9 cellular contexts compared by ENCODE assay signal in the genomic region with DNA sequence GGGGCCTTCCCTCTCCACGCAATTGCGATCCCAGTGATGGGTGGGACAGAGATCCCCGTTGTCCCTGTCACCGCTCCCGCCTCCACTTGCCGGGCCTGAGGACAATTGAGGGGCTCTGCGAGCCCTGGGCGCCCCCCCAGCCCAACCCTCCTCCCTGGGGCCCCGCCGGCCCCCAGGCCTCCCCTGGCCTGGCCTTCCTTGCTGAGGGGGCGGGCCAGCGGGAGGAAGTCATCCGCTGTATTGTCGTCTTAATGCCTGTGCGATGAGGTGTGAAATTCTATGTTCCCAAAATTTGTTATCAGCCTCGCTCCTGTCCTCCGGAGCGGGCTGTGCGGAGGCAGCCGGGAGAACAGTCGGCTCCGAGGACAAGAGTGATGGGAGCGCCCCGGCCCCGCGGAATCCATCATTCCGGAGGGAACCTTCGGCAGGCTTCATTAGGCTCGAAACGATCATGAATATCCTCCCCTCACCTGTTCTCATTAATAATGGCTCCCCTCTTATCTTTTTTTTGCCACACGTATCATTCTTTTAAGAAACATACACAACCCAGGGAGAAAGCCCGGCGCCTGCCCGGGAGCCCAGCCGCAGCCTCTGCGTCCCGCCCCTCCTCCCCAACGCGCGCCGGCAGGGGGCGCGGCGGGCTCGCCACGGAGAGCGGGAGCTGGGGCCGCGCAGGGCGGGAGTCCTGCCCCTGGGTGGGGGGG. TPM values are rescaled to one million over a fixed set of nuclear protein-coding genes. Genes with fewer than 3 reads are reported as not detected.
DNase-seq lines count a peak whose midpoint lies in the region; ATAC-seq and TF ChIP-seq lines count a peak whose summit lies in the region.
"Had no signal": no experiment of that assay in that cellular context is flagged by ENCODE, and none has a peak within 500 bp of the region (broad histone marks: within the 10 kb centered on the region; RNA-seq: fewer than 3 reads in every experiment).

No MANE protein-coding gene starts in this region.

- no peak overlapping the region for H3K27ac ChIP-seq in muscle layer of colon (ENCODE audit: low read depth, low read length)

- no peaks in the 10 kb centered on the region for H3K9me3 ChIP-seq in muscle layer of colon (ENCODE audit: low read length)

- H3K36me3 ChIP-seq in muscle layer of colon (ENCODE audit: insufficient read depth, low read length) = no peaks in the 10 kb centered on the region

- H3K27me3 ChIP-seq in muscle layer of colon (ENCODE audit: control insufficient read depth in 1 of 2, insufficient read depth in 2 of 2, low read length in 2 of 2) = peaks cover 0 to 7% of the 10 kb centered on the region in 2 donors

- H3K27me3 Mint-ChIP-seq in HFFc6 (ENCODE audit: insufficient read depth) = peaks cover 23% of the 10 kb centered on the region

- no peak for ATAC-seq in GM18867 (IDR thresholded peaks at IDR 0.05; ENCODE audit: unreplicated experiment)
- ATAC-seq in GM18498 (IDR thresholded peaks at IDR 0.05; ENCODE audit: unreplicated experiment) = no peak

- no peak overlapping the region for H3K27ac Mint-ChIP-seq in HFFc6

- peaks cover 3% of the 10 kb centered on the region for H3K4me1 ChIP-seq in muscle layer of colon (ENCODE audit: insufficient read depth, low read length)

- no peak overlapping the region for H3K9ac ChIP-seq in muscle layer of colon (ENCODE audit: low read length)

- DNase-seq in AG04449 (ENCODE audit: low read depth, low spot score) = no peak
- no peak for DNase-seq in HFFc6
- DNase-seq in ecto neural progenitor cell (ENCODE audit: low spot score) = peak; percentile 63
- no peak for DNase-seq in NCI-H1105 (lab: John Stamatoyannopoulos, UW)
- DNase-seq in GOT3 (lab: John Stamatoyannopoulos, UW) = no peak

- no peaks in the 10 kb centered on the region for H3K9me3 Mint-ChIP-seq in HFFc6

- POLR2A ChIA-PET in AG04449 (lab: Yijun Ruan, JAX) = interaction anchor here (1.0 kb wide), 1 partner anchor 117 kb away, joined by 3 read pairs; no protein-coding TSS in a partner anchor

- H3K4me3 ChIP-seq in AG04449 (ENCODE audit: low read depth, low read length) = peak overlapping the region; percentile 44
- H3K4me3 ChIP-seq in muscle layer of colon (ENCODE audit: low read depth in 1 of 2, low read length in 2 of 2) = peak overlapping the region; percentile 21 to 41

- peak overlapping the region; percentile 42; the same call in 1 of the 2 replicates for H3K4me3 Mint-ChIP-seq in HFFc6

- peak; percentile 77 for TF ChIP-seq CTCF in AG04449 (IDR thresholded peaks at IDR 0.05; ENCODE audit: insufficient read depth, low read length, missing control alignments)
- peak; percentile 80 for TF ChIP-seq CTCF in HFFc6 (IDR thresholded peaks at IDR 0.05)

- H3K36me3 Mint-ChIP-seq in HFFc6 (ENCODE audit: low read depth) = no peaks in the 10 kb centered on the region

- H3K4me1 Mint-ChIP-seq in HFFc6 (ENCODE audit: low read depth) = peaks cover 4% of the 10 kb centered on the region; the same call in 1 of the 2 replicates

- CTCF ChIA-PET in AG04449 (lab: Yijun Ruan, JAX) = interaction anchor here (0.6 to 2.2 kb wide), 27 partner anchors 8 to 526 kb away, joined by 3 to 20 read pairs (median 3); no protein-coding TSS in a partner anchor

RNA-seq across cellular contexts. Expression of a gene that starts 17.3 kb away (rescaled TPM):
- total RNA-seq in HFFc6 (2021; fragmentation: NEBNext Ultra II Directional; extraction: Animal tissue kit (Norgen Biotek cat#: 25700)) = not detected
- total RNA-seq: kidney epithelial cell had no signal
